In genomic region chr19:42857544-42857867, GRCh38 we compare ENCODE assay signal across 1 cellular context.
TF ChIP-seq lines count a peak whose summit lies in the region.

No MANE protein-coding gene starts in this region.

TF ChIP-seq in GM23338, 12 proteins besides CTCF, POLR2A, EP300 and RAD21 (continued from another document):
- TF ChIP-seq ZNF462 (CRISPR knock-in tag; IDR thresholded peaks at IDR 0.05): no peak
- no peak for TF ChIP-seq EZH2phosphoT487 (IDR thresholded peaks at IDR 0.05; ENCODE audit: unreplicated experiment)
- TF ChIP-seq CREB1 (CRISPR knock-in tag; IDR thresholded peaks at IDR 0.05; ENCODE audit: low read depth): no peak
- no peak for TF ChIP-seq NANOG (IDR thresholded peaks at IDR 0.05; ENCODE audit: borderline replicate concordance)
- TF ChIP-seq JUNB (IDR thresholded peaks at IDR 0.05; ENCODE audit: unreplicated experiment): no peak
- no peak for TF ChIP-seq ZNF114 (CRISPR knock-in tag; IDR thresholded peaks at IDR 0.05)
- no peak for TF ChIP-seq REST (IDR thresholded peaks at IDR 0.05; ENCODE audit: unreplicated experiment)
